14 cellular contexts compared by ENCODE assay signal in the genomic region with DNA sequence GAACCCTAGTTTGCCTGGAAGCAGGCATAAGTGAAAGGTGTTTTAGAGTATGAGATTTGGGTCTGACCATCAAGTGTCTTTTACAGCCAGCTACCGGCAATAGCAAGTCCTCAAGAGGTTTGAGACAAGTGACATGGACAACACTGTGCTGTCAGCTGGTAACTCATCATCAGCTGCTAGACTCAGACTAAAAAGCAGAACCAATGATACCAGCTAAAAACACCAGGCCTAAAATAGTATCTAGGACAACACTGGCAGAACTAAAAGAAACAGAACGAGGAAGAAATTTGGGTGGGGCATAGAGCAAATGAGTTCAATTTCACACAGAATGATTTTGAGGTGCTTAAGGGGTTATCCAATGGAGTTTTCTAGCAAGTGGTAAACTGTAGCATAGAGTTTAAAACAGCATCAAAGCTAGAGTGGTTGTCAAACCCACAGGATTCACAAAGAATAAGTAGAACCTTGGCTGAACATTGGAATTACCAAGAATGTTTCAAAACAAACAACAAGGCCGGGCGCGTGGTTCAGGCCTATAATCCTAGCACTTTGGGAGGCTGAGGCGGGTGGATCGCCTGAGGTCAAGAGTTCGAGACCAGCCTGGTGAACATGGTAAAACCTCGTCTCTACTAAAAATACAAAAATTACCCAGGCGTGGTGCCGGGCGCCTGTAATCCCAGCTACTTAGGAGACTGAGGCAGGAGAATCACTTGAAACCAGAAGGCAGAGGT. TPM values are rescaled to one million over a fixed set of nuclear protein-coding genes. Genes with fewer than 3 reads are reported as not detected.
DNase-seq lines count a peak whose midpoint lies in the region; ATAC-seq, FAIRE-seq and TF ChIP-seq lines count a peak whose summit lies in the region.
"Had no signal": no experiment of that assay in that cellular context is flagged by ENCODE, and none has a peak within 500 bp of the region (broad histone marks: within the 10 kb centered on the region; RNA-seq: fewer than 3 reads in every experiment).

No MANE protein-coding gene starts in this region.

- H3K9me3 ChIP-seq in right lobe of liver (no peaks in the 10 kb centered on the region), HepG2 (ENCODE audit: low read length) (no peaks in the 10 kb centered on the region), OCI-LY7 (ENCODE audit: low read length) (no peaks in the 10 kb centered on the region), left lung (no peaks in the 10 kb centered on the region), prostate gland (no peaks in the 10 kb centered on the region)
- H3K9me3 ChIP-seq: mucosa of descending colon had no signal

- H3K4me3 ChIP-seq in right lobe of liver (no peak overlapping the region), HepG2 (replicated peaks in 1 of 3; ENCODE audit: insufficient read depth in 1 of 3, low read depth in 2 of 3, low read length in 3 of 3) (no peak overlapping the region), OCI-LY7 (ENCODE audit: low read depth, low read length, poor library complexity, severe bottlenecking) (peak overlapping the region; percentile 29), left lung (no peak overlapping the region), prostate gland (no peak overlapping the region)
- H3K4me3 ChIP-seq: mucosa of descending colon had no signal

- H3K4me1 ChIP-seq in right lobe of liver (peaks cover 0 to 36% (median 8%) of the 10 kb centered on the region in 4 donors), HepG2 (ENCODE audit: insufficient read depth, low read length) (peaks cover 22% of the 10 kb centered on the region), OCI-LY7 (ENCODE audit: insufficient read depth, low read length, poor library complexity, severe bottlenecking) (peaks cover 45% of the 10 kb centered on the region), left lung (peaks cover 5 to 54% of the 10 kb centered on the region in 2 donors), prostate gland (replicated peaks) (peaks cover 4% of the 10 kb centered on the region)

- in situ Hi-C loops in HepG2 (cut with HindIII; ENCODE audit: extremely low pct_ligation_motif_present, low pct_unique_long_range_greater_than_20kb): no loop called here

- H2AFZ ChIP-seq in HepG2 (ENCODE audit: low read length) (no peak overlapping the region), OCI-LY7 (ENCODE audit: low read length) (no peak overlapping the region)

- TF ChIP-seq CTCF in right lobe of liver (IDR thresholded peaks at IDR 0.05) (no peak), HepG2 (CRISPR knock-in tag; IDR thresholded peaks at IDR 0.05) (no peak), OCI-LY7 (conservative IDR thresholded peaks at IDR 0.05; ENCODE audit: low read length) (no peak), left lung (IDR thresholded peaks at IDR 0.05) (no peak), prostate gland (IDR thresholded peaks at IDR 0.05) (no peak)

- H3K9me2 ChIP-seq in OCI-LY7 (ENCODE audit: insufficient read depth, low read length): no peaks in the 10 kb centered on the region

- TF ChIP-seq EP300 in HepG2 (IDR thresholded peaks at IDR 0.05; ENCODE audit: low read depth in 2 of 2, low read length in 2 of 2): no peak
- TF ChIP-seq EP300 in HepG2 (CRISPR knock-in tag; IDR thresholded peaks at IDR 0.05; ENCODE audit: borderline replicate concordance): no peak

- H3K4me2 ChIP-seq in HepG2 (ENCODE audit: low read depth, low read length) (no peak overlapping the region), OCI-LY7 (ENCODE audit: low read length) (peak overlapping the region; percentile 90)

- TF ChIP-seq RAD21 in HepG2 (CRISPR knock-in tag; IDR thresholded peaks at IDR 0.05): no peak

- 63% methylated on average over 2 of the region's 12 CpGs for WGBS in right lobe of liver (ENCODE audit: insufficient coverage, low coverage, low lambda C conversion rate, missing lambda C conversion rate)
- 79% methylated on average over 12 of the region's 12 CpGs for WGBS in HepG2 (ENCODE audit: low lambda C conversion rate)
- 92% methylated on average over 12 of the region's 12 CpGs for WGBS in prostate gland

- no peak overlapping the region for H3K9ac ChIP-seq in HepG2 (ENCODE audit: insufficient read depth, low read depth, low read length)

- ATAC-seq in right lobe of liver (no peak), HepG2 (no peak), left lung (no peak), HG03354 (IDR thresholded peaks at IDR 0.05; ENCODE audit: poor library complexity, severe bottlenecking, unreplicated experiment) (no peak), HG02763 (IDR thresholded peaks at IDR 0.05; ENCODE audit: unreplicated experiment) (no peak), GM21390 (IDR thresholded peaks at IDR 0.05; ENCODE audit: unreplicated experiment) (no peak)
- ATAC-seq: mucosa of descending colon had no signal

- intact Hi-C loops in right lobe of liver (cut with DNase I) (loop anchor here (10.0 kb wide), 1 partner anchor 65 kb away; a partner anchor contains a TSS), HepG2 (cut with micrococcal nuclease; ENCODE audit: unreplicated experiment) (no loop called here), OCI-LY7 (cut with micrococcal nuclease; ENCODE audit: unreplicated experiment) (loop anchor here (5.0 to 10.0 kb wide), 2 partner anchors 293 to 615 kb away; a partner anchor contains a TSS), left lung (cut with DNase I) (no loop called here), prostate gland (cut with DNase I) (no loop called here)

- H4K20me1 ChIP-seq in HepG2 (ENCODE audit: insufficient read depth, low read length): no peaks in the 10 kb centered on the region
- H4K20me1 ChIP-seq in OCI-LY7 (ENCODE audit: insufficient read depth, low read length): peaks cover 10% of the 10 kb centered on the region; the same call in 1 of the 2 replicates

- FAIRE-seq in HepG2 (lab: Jason Lieb, UNC): no peak
- FAIRE-seq: endometrium had no signal

- H3K27ac ChIP-seq in right lobe of liver: peak overlapping the region in 2 of 3 donors; percentile 9 to 27
- H3K27ac ChIP-seq in HepG2 (ENCODE audit: extremely low read length, insufficient read depth, low read length): no peak overlapping the region
- peak overlapping the region; percentile 44 for H3K27ac ChIP-seq in OCI-LY7 (ENCODE audit: low read depth, low read length, poor library complexity, severe bottlenecking)
- H3K27ac ChIP-seq in left lung: peak overlapping the region; percentile 55 to 78
- no peak overlapping the region for H3K27ac ChIP-seq in prostate gland

- no TSS peak for BruUV-seq in HepG2 (replicated peaks; lab: Mats Ljungman, UMichigan)
- BruUV-seq in OCI-LY7 (replicated peaks; lab: Mats Ljungman, UMichigan): no TSS peak

- H3K27me3 ChIP-seq in right lobe of liver: no peaks in the 10 kb centered on the region
- H3K27me3 ChIP-seq in HepG2 (ENCODE audit: control insufficient read depth in 1 of 2, insufficient read depth in 2 of 2, low read length in 2 of 2): no peaks in the 10 kb centered on the region
- no peaks in the 10 kb centered on the region for H3K27me3 ChIP-seq in left lung
- H3K27me3 ChIP-seq in prostate gland (replicated peaks; ENCODE audit: insufficient read depth): no peaks in the 10 kb centered on the region

- TF ChIP-seq POLR2A in right lobe of liver (IDR thresholded peaks at IDR 0.05) (no peak), HepG2 (IDR thresholded peaks at IDR 0.05; ENCODE audit: insufficient read depth in 1 of 2, low read depth in 2 of 2, low read length in 2 of 2) (no peak), prostate gland (IDR thresholded peaks at IDR 0.05) (no peak)

- CTCF ChIA-PET in HepG2 (lab: Yijun Ruan, JAX; ENCODE audit: low intra/inter-chr PET ratio, low total read pairs): no interaction called here
- CTCF ChIA-PET in OCI-LY7 (lab: Charles Lee; ENCODE audit: unreplicated experiment): no interaction called here

- H3K36me3 ChIP-seq in right lobe of liver (peaks cover 0 to 26% (median 15%) of the 10 kb centered on the region in 4 donors), HepG2 (replicated peaks in 1 of 2; ENCODE audit: control insufficient read depth in 1 of 2, insufficient read depth in 2 of 2, low read length in 2 of 2) (peaks cover 2 to 17% of the 10 kb centered on the region in 2 experiments; a peak in 4 of 5 replicates), OCI-LY7 (ENCODE audit: insufficient read depth, low read length) (peaks cover 45% of the 10 kb centered on the region), left lung (peaks cover 0 to 40% of the 10 kb centered on the region in 2 donors), prostate gland (peaks cover 0 to 7% of the 10 kb centered on the region in 2 donors)

- H3K79me2 ChIP-seq in HepG2 (ENCODE audit: insufficient read depth, low read length) (peaks cover 17% of the 10 kb centered on the region), OCI-LY7 (ENCODE audit: insufficient read depth, low read depth, low read length) (peaks cover 64% of the 10 kb centered on the region; the same call in 1 of the 2 replicates)

- POLR2A ChIA-PET in HepG2 (lab: Yijun Ruan, JAX): interaction anchor here (1.4 kb wide), 1 partner anchor 18 kb away, joined by 3 read pairs; no protein-coding TSS in a partner anchor
- POLR2A ChIA-PET in OCI-LY7 (lab: Charles Lee): no interaction called here

- no peak for DNase-seq in right lobe of liver
- no peak for DNase-seq in HepG2 (ENCODE audit: low spot score)
- DNase-seq in OCI-LY7 (ENCODE audit: low spot score): peak; percentile 67
- no peak for DNase-seq in left lung
- no peak for DNase-seq in prostate gland (ENCODE audit: low spot score)
- DNase-seq: NCI-H1417; NCI-H748 treated with DMSO at 0.1 percent for 48 hours; stimulated activated CD4-positive, alpha-beta T cell treated with anti-CD3 and anti-CD28 coated beads, Interleukin-12 subunit alpha, Interleukin-12 subunit beta, amount 100 ng/mL, for 4 hours; T-helper 2 cell had no signal

RNA-seq across cellular contexts. Expression of a gene that starts 3.9 kb away (rescaled TPM):
- 100 to 1,000 TPM in 4 of 6 experiments, 10 to 100 TPM in 2; 84.2 to 186 (median 126) TPM for total RNA-seq in right lobe of liver
- total RNA-seq in HepG2 (2016; rRNA removed; fragmentation: Illumina TruSeq; extraction: Trizol): 100 and 114 TPM in 2 replicates
- total RNA-seq in HepG2 (2016; cell fraction: cytosol; rRNA removed; fragmentation: Illumina TruSeq; extraction: Trizol; ENCODE audit: low read depth): 117 and 120 TPM in 2 replicates
- total RNA-seq in HepG2 (2016; cell fraction: insoluble cytoplasmic fraction; rRNA removed; fragmentation: Illumina TruSeq; extraction: Trizol): 104 and 128 TPM in 2 replicates
- total RNA-seq in HepG2 (2016; cell fraction: membrane; rRNA removed; fragmentation: Illumina TruSeq; extraction: Trizol): 188 and 189 TPM in 2 replicates
- total RNA-seq in HepG2 (2016; cell fraction: nucleus; rRNA removed; fragmentation: Illumina TruSeq; extraction: Trizol): 45.9 and 47.2 TPM in 2 replicates
- polyA plus RNA-seq in HepG2 (2011; rRNA removed): 60.7 and 83.0 TPM in 2 replicates
- 47.8 and 57.9 TPM in 2 replicates for polyA plus RNA-seq in HepG2 (2011; cell fraction: cytosol; rRNA removed)
- polyA plus RNA-seq in HepG2 (2011; cell fraction: nucleus; rRNA removed): 10.1 and 17.2 TPM in 2 replicates
- 66.7 and 86.2 TPM in 2 replicates for polyA plus RNA-seq in HepG2 (2012)
- polyA plus RNA-seq in HepG2 (2016; cell fraction: cytosol; fragmentation: Illumina TruSeq; extraction: Trizol; ENCODE audit: low read depth): 136 and 156 TPM in 2 replicates
- polyA plus RNA-seq in HepG2 (2016; cell fraction: insoluble cytoplasmic fraction; fragmentation: Illumina TruSeq; extraction: Trizol; ENCODE audit: low read depth): 144 and 157 TPM in 2 replicates
- 185 and 196 TPM in 2 replicates for polyA plus RNA-seq in HepG2 (2016; cell fraction: membrane; fragmentation: Illumina TruSeq; extraction: Trizol; ENCODE audit: low read depth)
- polyA plus RNA-seq in HepG2 (2016; cell fraction: nucleus; fragmentation: Illumina TruSeq; extraction: Trizol; ENCODE audit: insufficient read depth, low read depth): 78.4 and 88.1 TPM in 2 replicates
- polyA minus RNA-seq in HepG2 (2011; rRNA and poly(A)+ RNA removed; ENCODE audit: low replicate concordance): 5.8 and 12.6 TPM in 2 replicates
- polyA minus RNA-seq in HepG2 (2011; cell fraction: cytosol; rRNA and poly(A)+ RNA removed): 13.1 and 13.5 TPM in 2 replicates
- 11.3 and 13.7 TPM in 2 replicates for polyA minus RNA-seq in HepG2 (2011; cell fraction: nucleus; rRNA and poly(A)+ RNA removed)
- total RNA-seq in OCI-LY7 (2014; rRNA removed; shearing (Covaris generic)): 71.6 and 84.7 TPM in 2 replicates
- total RNA-seq in OCI-LY7 (2022): 78.7 and 86.7 TPM in 2 replicates
- 10 to 100 TPM; 51.4 to 73.0 TPM for total RNA-seq in left lung
- total RNA-seq in prostate gland: 100 to 1,000 TPM in 1 of 2 donors, 10 to 100 TPM in 1; 47.2 to 133 TPM

RNA-seq across cellular contexts. Expression of a gene that starts 6.1 kb away (rescaled TPM):
- total RNA-seq in right lobe of liver: 10 to 100 TPM; 40.7 to 71.1 (median 59.8) TPM
- total RNA-seq in HepG2 (2016; rRNA removed; fragmentation: Illumina TruSeq; extraction: Trizol): 29.3 and 58.2 TPM in 2 replicates
- 12.4 and 14.5 TPM in 2 replicates for total RNA-seq in HepG2 (2016; cell fraction: cytosol; rRNA removed; fragmentation: Illumina TruSeq; extraction: Trizol; ENCODE audit: low read depth)
- total RNA-seq in HepG2 (2016; cell fraction: insoluble cytoplasmic fraction; rRNA removed; fragmentation: Illumina TruSeq; extraction: Trizol): 28.7 and 54.5 TPM in 2 replicates
- total RNA-seq in HepG2 (2016; cell fraction: membrane; rRNA removed; fragmentation: Illumina TruSeq; extraction: Trizol): 20.0 and 22.0 TPM in 2 replicates
- 37.1 and 41.6 TPM in 2 replicates for total RNA-seq in HepG2 (2016; cell fraction: nucleus; rRNA removed; fragmentation: Illumina TruSeq; extraction: Trizol)
- polyA plus RNA-seq in HepG2 (2011; rRNA removed): 60.1 and 63.5 TPM in 2 replicates
- 48.1 and 49.3 TPM in 2 replicates for polyA plus RNA-seq in HepG2 (2011; cell fraction: cytosol; rRNA removed)
- 116 and 118 TPM in 2 replicates for polyA plus RNA-seq in HepG2 (2011; cell fraction: nucleus; rRNA removed)
- 46.7 and 52.1 TPM in 2 replicates for polyA plus RNA-seq in HepG2 (2012)
- polyA plus RNA-seq in HepG2 (2016; cell fraction: cytosol; fragmentation: Illumina TruSeq; extraction: Trizol; ENCODE audit: low read depth): 14.2 and 16.4 TPM in 2 replicates
- 117 and 119 TPM in 2 replicates for polyA plus RNA-seq in HepG2 (2016; cell fraction: insoluble cytoplasmic fraction; fragmentation: Illumina TruSeq; extraction: Trizol; ENCODE audit: low read depth)
- polyA plus RNA-seq in HepG2 (2016; cell fraction: membrane; fragmentation: Illumina TruSeq; extraction: Trizol; ENCODE audit: low read depth): 22.7 and 27.4 TPM in 2 replicates
- polyA plus RNA-seq in HepG2 (2016; cell fraction: nucleus; fragmentation: Illumina TruSeq; extraction: Trizol; ENCODE audit: insufficient read depth, low read depth): 118 and 124 TPM in 2 replicates
- 89.7 and 117 TPM in 2 replicates for polyA minus RNA-seq in HepG2 (2011; rRNA and poly(A)+ RNA removed; ENCODE audit: low replicate concordance)
- polyA minus RNA-seq in HepG2 (2011; cell fraction: cytosol; rRNA and poly(A)+ RNA removed): 36.7 and 43.3 TPM in 2 replicates
- polyA minus RNA-seq in HepG2 (2011; cell fraction: nucleus; rRNA and poly(A)+ RNA removed): 56.4 and 70.6 TPM in 2 replicates
- total RNA-seq in OCI-LY7 (2014; rRNA removed; shearing (Covaris generic)): 30.1 and 39.4 TPM in 2 replicates
- total RNA-seq in OCI-LY7 (2022): 126 and 129 TPM in 2 replicates
- total RNA-seq in left lung: 100 to 1,000 TPM; 150 to 160 TPM
- total RNA-seq in prostate gland: 100 to 1,000 TPM; 109 to 110 TPM

RNA-seq across cellular contexts. Expression of a gene that starts 43.4 kb away (rescaled TPM):
- total RNA-seq in right lobe of liver: 10 to 100 TPM in 1 of 6 experiments, 1 to 10 TPM in 5; 1.5 to 11.5 (median 4.7) TPM
- total RNA-seq in HepG2 (2016; rRNA removed; fragmentation: Illumina TruSeq; extraction: Trizol): 0.14 and 0.33 TPM in 2 replicates
- not detected in 2 replicates for total RNA-seq in HepG2 (2016; cell fraction: cytosol; rRNA removed; fragmentation: Illumina TruSeq; extraction: Trizol; ENCODE audit: low read depth)
- 0.09 TPM in 1 of 2 replicates, not detected in the other for total RNA-seq in HepG2 (2016; cell fraction: insoluble cytoplasmic fraction; rRNA removed; fragmentation: Illumina TruSeq; extraction: Trizol)
- not detected in 2 replicates for total RNA-seq in HepG2 (2016; cell fraction: membrane; rRNA removed; fragmentation: Illumina TruSeq; extraction: Trizol)
- total RNA-seq in HepG2 (2016; cell fraction: nucleus; rRNA removed; fragmentation: Illumina TruSeq; extraction: Trizol): not detected in 2 replicates
- polyA plus RNA-seq in HepG2 (2011; rRNA removed): 0.63 and 1.3 TPM in 2 replicates
- polyA plus RNA-seq in HepG2 (2011; cell fraction: cytosol; rRNA removed): 0.43 and 1.0 TPM in 2 replicates
- polyA plus RNA-seq in HepG2 (2011; cell fraction: nucleus; rRNA removed): 1.5 and 4.0 TPM in 2 replicates
- 1.0 and 1.1 TPM in 2 replicates for polyA plus RNA-seq in HepG2 (2012)
- not detected in 2 replicates for polyA plus RNA-seq in HepG2 (2016; cell fraction: cytosol; fragmentation: Illumina TruSeq; extraction: Trizol; ENCODE audit: low read depth)
- 0.14 TPM in 1 of 2 replicates, not detected in the other for polyA plus RNA-seq in HepG2 (2016; cell fraction: insoluble cytoplasmic fraction; fragmentation: Illumina TruSeq; extraction: Trizol; ENCODE audit: low read depth)
- polyA plus RNA-seq in HepG2 (2016; cell fraction: membrane; fragmentation: Illumina TruSeq; extraction: Trizol; ENCODE audit: low read depth): not detected in 2 replicates
- 0.13 and 0.64 TPM in 2 replicates for polyA plus RNA-seq in HepG2 (2016; cell fraction: nucleus; fragmentation: Illumina TruSeq; extraction: Trizol; ENCODE audit: insufficient read depth, low read depth)
- 0.74 and 9.0 TPM in 2 replicates for polyA minus RNA-seq in HepG2 (2011; rRNA and poly(A)+ RNA removed; ENCODE audit: low replicate concordance)
- 0.69 and 0.97 TPM in 2 replicates for polyA minus RNA-seq in HepG2 (2011; cell fraction: cytosol; rRNA and poly(A)+ RNA removed)
- 1.5 and 2.6 TPM in 2 replicates for polyA minus RNA-seq in HepG2 (2011; cell fraction: nucleus; rRNA and poly(A)+ RNA removed)
- 0.03 and 1.2 TPM in 2 replicates for total RNA-seq in OCI-LY7 (2014; rRNA removed; shearing (Covaris generic))
- 0.36 TPM in 1 of 2 replicates, not detected in the other for total RNA-seq in OCI-LY7 (2022)
- 10 to 100 TPM; 23.8 to 59.3 TPM for total RNA-seq in left lung
- total RNA-seq in prostate gland: 10 to 100 TPM; 13.8 to 40.4 TPM

Comparison
In these comparisons a context has a peak if more than half of its experiments do, and no peak if none do; other contexts are left out.
1. H3K27ac ChIP-seq: peak in right lobe of liver (2 of 3), OCI-LY7 (single experiment) and left lung (2 of 2); none in HepG2 (single experiment) and prostate gland (0 of 2).
2. intact Hi-C loops: an anchor here in right lobe of liver (10.0 kb wide) and OCI-LY7 (5.0 to 10.0 kb wide); none called in HepG2, left lung and prostate gland.